ENCODE assay signal across 10 cellular contexts in the genomic region with DNA sequence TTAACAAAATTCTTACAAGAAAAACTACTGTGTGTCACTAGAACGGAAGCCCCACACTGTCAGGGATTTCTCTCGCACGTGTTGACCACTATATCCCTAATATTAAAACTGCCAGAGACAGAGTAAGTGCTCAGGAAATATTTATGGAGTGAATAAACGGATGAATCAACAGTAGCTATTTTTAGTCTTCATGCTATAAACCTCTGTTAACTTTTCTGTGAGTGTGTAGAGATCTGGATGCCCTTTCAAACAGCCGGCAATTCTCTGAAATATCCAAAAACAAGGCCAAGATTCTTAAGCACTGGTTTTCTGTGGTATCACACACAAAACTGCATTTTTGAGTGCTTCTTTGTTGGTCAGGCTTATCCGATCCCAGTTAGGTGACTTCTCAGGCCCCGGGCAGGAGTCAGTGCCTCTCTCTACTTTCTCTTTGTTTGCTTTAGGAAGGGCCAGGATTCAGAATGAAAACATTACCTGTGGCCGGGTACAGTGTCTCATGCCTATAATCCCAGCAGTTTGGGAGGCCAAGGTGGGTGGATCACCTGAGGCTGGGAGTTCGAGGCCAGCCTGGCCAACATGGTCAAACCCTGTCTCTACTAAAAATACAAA. TPM values are rescaled to one million over a fixed set of nuclear protein-coding genes. Genes with fewer than 3 reads are reported as not detected.
DNase-seq lines count a peak whose midpoint lies in the region; ATAC-seq, FAIRE-seq and TF ChIP-seq lines count a peak whose summit lies in the region.
"Had no signal": no experiment of that assay in that cellular context is flagged by ENCODE, and none has a peak within 500 bp of the region (broad histone marks: within the 10 kb centered on the region; RNA-seq: fewer than 3 reads in every experiment).

No MANE protein-coding gene starts in this region.

- no peak for TF ChIP-seq RAD21 in HCT116 (IDR thresholded peaks at IDR 0.05; ENCODE audit: low read depth)

- no peak for DNase-seq in HCT116 (ENCODE audit: low read depth, low spot score)
- peak; percentile 59 for DNase-seq in astrocyte of the cerebellum (ENCODE audit: low read depth)
- no peak for DNase-seq in keratinocyte (ENCODE audit: low read depth, low spot score)
- DNase-seq in stimulated activated CD4-positive, alpha-beta T cell treated with anti-CD3 and anti-CD28 coated beads, Interleukin-1b, Interleukin-23, amount 100 ng/mL, for 48 hours: no peak
- DNase-seq in stimulated activated CD4-positive, alpha-beta T cell treated with anti-CD3 and anti-CD28 coated beads, Interleukin-4, amount 100 ng/mL, for 24 hours: no peak
- no peak for DNase-seq in activated CD4-positive, alpha-beta T cell treated with anti-CD3 and anti-CD28 coated beads, Interleukin-2, amount 50 U/mL, for 4 hours
- DNase-seq: activated T-cell treated with anti-CD3 and anti-CD28 coated beads, Interleukin-2, amount 50 U/mL, for 1 hour had no signal

- H3K36me3 ChIP-seq in HCT116 (ENCODE audit: control insufficient read depth in 1 of 2, insufficient read depth in 2 of 2, low read length in 2 of 2) (no peaks in the 10 kb centered on the region), keratinocyte (ENCODE audit: control insufficient read depth in 2 of 2, extremely low read depth in 1 of 2, insufficient read depth in 2 of 2, low read length in 2 of 2) (no peaks in the 10 kb centered on the region)

- H3K79me2 ChIP-seq in HCT116 (ENCODE audit: insufficient read depth, low read length) (peaks cover 16% of the 10 kb centered on the region), keratinocyte (ENCODE audit: control insufficient read depth, insufficient read depth, low read length) (no peaks in the 10 kb centered on the region)

- POLR2A ChIA-PET in HCT116 (lab: Charles Lee): interaction anchor here (0.8 to 1.8 kb wide), 3 partner anchors 12 to 15 kb away, joined by 3 to 5 read pairs (median 4); no protein-coding TSS in a partner anchor

- dilution Hi-C loops in keratinocyte (cut with MboI; ENCODE audit: extremely low pct_ligation_motif_present, low sequenced_read_pairs): no loop called here

- H3K9me3 ChIP-seq in HCT116 (ENCODE audit: control insufficient read depth in 1 of 2, insufficient read depth in 1 of 2, low read depth in 1 of 2, low read length in 2 of 2) (no peaks in the 10 kb centered on the region), keratinocyte (ENCODE audit: control insufficient read depth, low read depth, low read length) (no peaks in the 10 kb centered on the region)

- H2AFZ ChIP-seq in HCT116 (ENCODE audit: low read depth, low read length, poor library complexity, severe bottlenecking) (peak overlapping the region; percentile 6), keratinocyte (ENCODE audit: control insufficient read depth, low read length) (no peak overlapping the region)

- CTCF ChIA-PET in HCT116 (lab: Charles Lee): interaction anchor here (1.1 kb wide), 1 partner anchor 12 kb away, joined by 5 read pairs; no protein-coding TSS in a partner anchor

- no peak for TF ChIP-seq POLR2A in HCT116 (IDR thresholded peaks at IDR 0.05; ENCODE audit: borderline replicate concordance, extremely low read depth, insufficient read depth, insufficient read length)

- BruUV-seq in HCT116 (replicated peaks; lab: Mats Ljungman, UMichigan): no TSS peak

- TF ChIP-seq CTCF in HCT116 (IDR thresholded peaks at IDR 0.05 in 2 of 3, conservative IDR thresholded peaks at IDR 0.05 in 1 of 3; ENCODE audit: borderline replicate concordance in 1 of 3, insufficient read depth in 1 of 3, low read depth in 2 of 3, low read length in 2 of 3) (no peak), astrocyte of the cerebellum (IDR thresholded peaks at IDR 0.05; ENCODE audit: low read depth, low read length, missing control alignments) (no peak), keratinocyte (optimal IDR thresholded peaks at IDR 0.05 in 1 of 3, IDR thresholded peaks at IDR 0.05 in 1 of 3, conservative IDR thresholded peaks at IDR 0.05 in 1 of 3; ENCODE audit: extremely low read depth in 1 of 3, insufficient read depth in 2 of 3, low read length in 3 of 3) (no peak)

- H3K9me2 ChIP-seq in HCT116 (ENCODE audit: insufficient read depth): no peaks in the 10 kb centered on the region

- no peaks in the 10 kb centered on the region for H3K9me1 ChIP-seq in keratinocyte (ENCODE audit: control insufficient read depth, extremely low read depth, insufficient read depth, low read length)

- H3K4me1 ChIP-seq in HCT116 (ENCODE audit: control insufficient read depth in 1 of 2, insufficient read depth in 2 of 2, low read length in 2 of 2): peaks cover 60 to 79% of the 10 kb centered on the region in 2 experiments
- peaks cover 26% of the 10 kb centered on the region for H3K4me1 ChIP-seq in keratinocyte (ENCODE audit: control insufficient read depth, extremely low read depth, insufficient read depth, low read length)

- ATAC-seq in HCT116: peak; percentile 32
- no peak for ATAC-seq in GM19455 (IDR thresholded peaks at IDR 0.05; ENCODE audit: unreplicated experiment)

- no peaks in the 10 kb centered on the region for H4K20me1 ChIP-seq in HCT116 (ENCODE audit: insufficient read depth)
- no peaks in the 10 kb centered on the region for H4K20me1 ChIP-seq in keratinocyte (ENCODE audit: control insufficient read depth, extremely low read depth, insufficient read depth, low read length)

- RAD21 ChIA-PET in HCT116 (lab: Charles Lee; ENCODE audit: low non-redundant PET in 1 of 2, low total read pairs in 2 of 2, uncharacterized antibody in 2 of 2, unreplicated experiment in 2 of 2): interaction anchor here in 1 of 2 experiments (0.7 to 1.0 kb wide), 2 partner anchors 14 to 269 kb away, joined by 3 to 4 read pairs; no protein-coding TSS in a partner anchor

- H3K27me3 ChIP-seq in HCT116 (ENCODE audit: insufficient read depth, low read length): no peaks in the 10 kb centered on the region
- H3K27me3 ChIP-seq in keratinocyte (ENCODE audit: control insufficient read depth, extremely low read depth, insufficient read depth, low read length): no peaks in the 10 kb centered on the region

- in situ Hi-C loops in astrocyte of the cerebellum (cut with HindIII; ENCODE audit: low sequenced_read_pairs): no loop called here

- peak overlapping the region; percentile 23 to 38; a peak in 3 of 4 replicates for H3K4me3 ChIP-seq in HCT116 (replicated peaks in 1 of 2; ENCODE audit: low read depth in 1 of 2, low read length in 2 of 2)
- no peak overlapping the region for H3K4me3 ChIP-seq in astrocyte of the cerebellum (ENCODE audit: low read depth, low read length)
- H3K4me3 ChIP-seq in keratinocyte (ENCODE audit: control insufficient read depth in 2 of 3, extremely low read depth in 1 of 3, insufficient read depth in 2 of 3, low read depth in 1 of 3, low read length in 3 of 3): peak overlapping the region in 1 of 3 experiments; percentile 35

- H3K4me2 ChIP-seq in HCT116 (ENCODE audit: low read length) (peak overlapping the region; percentile 81), keratinocyte (ENCODE audit: control insufficient read depth, extremely low read depth, insufficient read depth, low read depth, low read length) (peak overlapping the region; percentile 69)

- H3K9ac ChIP-seq in HCT116 (ENCODE audit: low read length) (peak overlapping the region; percentile 71), keratinocyte (ENCODE audit: control insufficient read depth, extremely low read depth, insufficient read depth, low read length) (peak overlapping the region; percentile 33)

- H3K27ac ChIP-seq in HCT116 (ENCODE audit: low read depth, low read length) (peak overlapping the region; percentile 87), keratinocyte (ENCODE audit: control insufficient read depth, insufficient read depth, low read length) (peak overlapping the region; percentile 67), temporal lobe (ENCODE audit: low read depth, low read length) (peak overlapping the region; percentile 50)

- intact Hi-C loops in HCT116 (cut with micrococcal nuclease): no loop called here

- FAIRE-seq in keratinocyte (lab: Jason Lieb, UNC): no peak
- FAIRE-seq: islet of Langerhans had no signal

TF ChIP-seq in HCT116, 20 proteins besides CTCF, POLR2A, EP300 and RAD21 (continues in another document):
- peak; percentile 54 for TF ChIP-seq EGR1 (IDR thresholded peaks at IDR 0.05; ENCODE audit: low read depth)
- TF ChIP-seq, protein P1, sequence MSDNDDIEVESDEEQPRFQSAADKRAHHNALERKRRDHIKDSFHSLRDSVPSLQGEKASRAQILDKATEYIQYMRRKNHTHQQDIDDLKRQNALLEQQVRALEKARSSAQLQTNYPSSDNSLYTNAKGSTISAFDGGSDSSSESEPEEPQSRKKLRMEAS (IDR thresholded peaks at IDR 0.05): peak; percentile 76
- TF ChIP-seq YY1 (IDR thresholded peaks at IDR 0.05; ENCODE audit: extremely low read depth, insufficient replicate concordance, low read depth, low read length): no peak
- peak; percentile 61 for TF ChIP-seq POLR2AphosphoS5 (IDR thresholded peaks at IDR 0.05; ENCODE audit: low read depth, low read length)
- TF ChIP-seq CEBPB (IDR thresholded peaks at IDR 0.05; ENCODE audit: low read depth): peak; percentile 65; the same call in 1 of the 2 replicates
- TF ChIP-seq ZNF274 (IDR thresholded peaks at IDR 0.05; ENCODE audit: low read depth, low read length): no peak

RNA-seq across cellular contexts. Expression of gene ATP9A, which starts 15.7 kb away (rescaled TPM):
- 16.8 TPM for total RNA-seq in HCT116 (2021; ENCODE audit: unreplicated experiment)
- polyA plus RNA-seq in HCT116 (2012): 13.6 and 15.4 TPM in 2 replicates
- polyA plus RNA-seq in keratinocyte: 5.8 to 8.6 TPM (median 6.1 TPM) in 3 replicates
- 3.9 TPM for polyA plus RNA-seq in keratinocyte (2011; ENCODE audit: low read depth)
- polyA plus RNA-seq in keratinocyte (2011; cell fraction: cytosol; rRNA removed): 4.9 and 5.8 TPM in 2 replicates
- 14.6 and 16.9 TPM in 2 replicates for polyA plus RNA-seq in keratinocyte (2011; cell fraction: nucleus; rRNA removed)
- 7.2 and 7.8 TPM in 2 replicates for polyA plus RNA-seq in keratinocyte (2012; ENCODE audit: low replicate concordance)
- 21.6 to 31.0 TPM (median 23.0 TPM) in 3 replicates for polyA minus RNA-seq in keratinocyte
- polyA minus RNA-seq in keratinocyte (2011; cell fraction: cytosol; rRNA and poly(A)+ RNA removed): 16.3 TPM
- polyA minus RNA-seq in keratinocyte (2011; cell fraction: nucleus; rRNA and poly(A)+ RNA removed): 30.1 and 38.6 TPM in 2 replicates
- total RNA-seq in temporal lobe: 242 TPM

RNA-seq across cellular contexts. Expression of gene SALL4, which starts 49.9 kb away (rescaled TPM):
- total RNA-seq in HCT116 (2021; ENCODE audit: unreplicated experiment): 1.9 TPM
- 0.98 and 1.3 TPM in 2 replicates for polyA plus RNA-seq in HCT116 (2012)
- 0.04 to 0.45 TPM (median 0.17 TPM) in 3 replicates for polyA plus RNA-seq in keratinocyte
- polyA plus RNA-seq in keratinocyte (2011; ENCODE audit: low read depth): 0.11 TPM
- 0.07 and 0.08 TPM in 2 replicates for polyA plus RNA-seq in keratinocyte (2011; cell fraction: cytosol; rRNA removed)
- 1.0 and 1.5 TPM in 2 replicates for polyA plus RNA-seq in keratinocyte (2011; cell fraction: nucleus; rRNA removed)
- polyA plus RNA-seq in keratinocyte (2012; ENCODE audit: low replicate concordance): 0.09 and 0.49 TPM in 2 replicates
- polyA minus RNA-seq in keratinocyte: 0.07 to 2.3 TPM (median 1.7 TPM) in 3 replicates
- polyA minus RNA-seq in keratinocyte (2011; cell fraction: cytosol; rRNA and poly(A)+ RNA removed): not detected
- 0.63 and 0.85 TPM in 2 replicates for polyA minus RNA-seq in keratinocyte (2011; cell fraction: nucleus; rRNA and poly(A)+ RNA removed)
- total RNA-seq in temporal lobe: 0.49 TPM

Comparison
In these comparisons a context has a peak if more than half of its experiments do, and no peak if none do; other contexts are left out.
1. RNA of gene ATP9A, which starts 15.7 kb away (total RNA-seq): 242 TPM in temporal lobe (single experiment); 16.8 TPM in HCT116 (single experiment); every median in the first group is over 10 times any median in the second.
2. Peak in every context shown above with its lines, with median percentiles within 50 percentile points of each other: H3K27ac ChIP-seq.